Comparison of ENCODE assay signal across 27 cellular contexts in genomic region chr16:17544304-17544703, GRCh38.
"Had no signal": no experiment of that assay in that cellular context is flagged by ENCODE, and none has a peak within 500 bp of the region (broad histone marks: within the 10 kb centered on the region; RNA-seq: fewer than 3 reads in every experiment).

No MANE protein-coding gene starts in this region.

- H3K4me3 ChIP-seq: adrenal gland, ascending aorta, body of pancreas, breast epithelium, cardiac muscle cell had no signal

- H3K4me1 ChIP-seq: adrenal gland, ascending aorta, body of pancreas, breast epithelium had no signal

- H3K27me3 ChIP-seq: adrenal gland, ascending aorta, brain microvascular endothelial cell, breast epithelium, cardiac muscle cell had no signal

- H3K36me3 ChIP-seq: adrenal gland, ascending aorta, brain microvascular endothelial cell, breast epithelium, cardiac muscle cell had no signal

- ATAC-seq: activated naive CD4-positive, alpha-beta T cell treated with anti-CD3 and anti-CD28 coated beads, Interleukin-2, amount 50 U/mL, for 72 hours; activated naive CD8-positive, alpha-beta T cell treated with anti-CD3 and anti-CD28 coated beads, Interleukin-2, amount 50 U/mL, for 24 hours; activated T-cell treated with anti-CD3 and anti-CD28 coated beads, Interleukin-2, amount 50 U/mL, for 4 hours; activated T-cell treated with anti-CD3 and anti-CD28 coated beads, Interleukin-2, amount 50 U/mL, for 72 hours; activated T-helper 17 cell treated with anti-CD3 and anti-CD28 coated beads, Interleukin-2, amount 50 U/mL, for 72 hours; body of pancreas had no signal

- H3K27ac ChIP-seq: adrenal gland, ascending aorta, body of pancreas, brain microvascular endothelial cell, breast epithelium, cardiac muscle cell had no signal

- H3K9me3 ChIP-seq: adrenal gland, ascending aorta, body of pancreas, breast epithelium had no signal

- DNase-seq: activated effector memory CD4-positive, alpha-beta T cell treated with anti-CD3 and anti-CD28 coated beads, Interleukin-2, amount 50 U/mL, for 16 hours; activated effector memory CD4-positive, alpha-beta T cell treated with Interleukin-2 at 50 U/mL for 16 hours; activated gamma-delta T cell; activated naive CD4-positive, alpha-beta T cell; activated naive CD4-positive, alpha-beta T cell treated with anti-CD3 and anti-CD28 coated beads, Interleukin-2, amount 10 ng/mL, durations not matched to agents 7 days and 5 days; activated naive CD4-positive, alpha-beta T cell treated with anti-CD3 and anti-CD28 coated beads, Interleukin-2, amount 50 U/mL, for 16 hours; activated naive CD8-positive, alpha-beta T cell treated with anti-CD3 and anti-CD28 coated beads for 36 hours; activated naive CD8-positive, alpha-beta T cell treated with anti-CD3 and anti-CD28 coated beads, Interleukin-2, amount 10 ng/mL, durations not matched to agents 7 days and 5 days; activated T-cell treated with anti-CD3 and anti-CD28 coated beads, Interleukin-2, amount 50 U/mL, for 24 hours; activated T-cell treated with anti-CD3 and anti-CD28 coated beads, Interleukin-2, amount 50 U/mL, for 4 hours; amniotic stem cell; amygdala; anterior cingulate cortex; aorta; brain microvascular endothelial cell; caudate nucleus; central memory CD4-positive, alpha-beta T cell; cerebellar nuclear complex had no signal
